Comparison of ENCODE assay signal across 8 cellular contexts in genomic region chr9:108953983-108954574, GRCh38. TPM values are rescaled to one million over a fixed set of nuclear protein-coding genes. Genes with fewer than 3 reads are reported as not detected.
A peak's percentile ranks its signal among the peaks of the same experiment; 100 is the strongest.
DNase-seq lines count a peak whose midpoint lies in the region; ATAC-seq and TF ChIP-seq lines count a peak whose summit lies in the region.

No MANE protein-coding gene starts in this region.

- CTCF ChIA-PET in Panc1 (lab: Charles Lee): interaction anchor here (0.6 to 0.8 kb wide), 4 partner anchors 9 to 191 kb away, joined by 3 read pairs; no protein-coding TSS in a partner anchor

- H3K36me3 ChIP-seq in Panc1 (ENCODE audit: control insufficient read depth, insufficient read depth, low read length): peaks cover 4% of the 10 kb centered on the region; the same call in 1 of the 2 replicates

- peaks cover 4% of the 10 kb centered on the region for H3K36me3 Mint-ChIP-seq in nephron (ENCODE audit: low read depth)

- no peaks in the 10 kb centered on the region for H3K27me3 Mint-ChIP-seq in nephron (ENCODE audit: low read depth)

- H3K27ac Mint-ChIP-seq in nephron: no peak overlapping the region

- DNase-seq in DMS153 treated with DMSO at 0.1 percent for 48 hours (lab: John Stamatoyannopoulos, UW; ENCODE audit: unreplicated experiment): peak; percentile 24
- no peak for DNase-seq in Panc1 (ENCODE audit: low read depth, low spot score)
- no peak for DNase-seq in epithelial cell of proximal tubule (ENCODE audit: low read depth)
- no peak for DNase-seq in cerebellar nuclear complex (lab: John Stamatoyannopoulos, UW)

- H3K4me1 Mint-ChIP-seq in nephron: peaks cover 11% of the 10 kb centered on the region

- H3K27me3 ChIP-seq in Panc1 (ENCODE audit: control insufficient read depth, insufficient read depth, low read length): no peaks in the 10 kb centered on the region

- intact Hi-C loops in Panc1 (cut with micrococcal nuclease; ENCODE audit: unreplicated experiment): no loop called here

- TF ChIP-seq CTCF in Panc1 (IDR thresholded peaks at IDR 0.05) (peak; percentile 66; the same call in 1 of the 2 replicates), epithelial cell of proximal tubule (conservative IDR thresholded peaks at IDR 0.05; ENCODE audit: low read depth, low read length) (peak; percentile 66), nephron (IDR thresholded peaks at IDR 0.05; ENCODE audit: unreplicated experiment in 3 of 3) (peak; percentile 63 to 86 (median 66))

- in situ Hi-C loops in Panc1 (cut with HindIII; ENCODE audit: low pct_unique_long_range_greater_than_20kb, low sequenced_read_pairs): no loop called here

- H3K4me1 ChIP-seq in Panc1 (ENCODE audit: control insufficient read depth, insufficient read depth, low read length): no peaks in the 10 kb centered on the region

- H3K4me3 Mint-ChIP-seq in nephron: no peak overlapping the region

- no peak overlapping the region for H3K27ac ChIP-seq in Panc1 (ENCODE audit: low read length)

- BruUV-seq in Panc1 (replicated peaks; lab: Mats Ljungman, UMichigan): no TSS peak

- ATAC-seq in HG03196 (IDR thresholded peaks at IDR 0.05; ENCODE audit: unreplicated experiment) (peak; percentile 58), Panc1 (no peak), HG03025 (IDR thresholded peaks at IDR 0.05; ENCODE audit: low FRiP score, unreplicated experiment) (no peak), GM18511 (IDR thresholded peaks at IDR 0.05; ENCODE audit: unreplicated experiment) (no peak)

- H3K4me3 ChIP-seq in Panc1 (ENCODE audit: low read depth in 2 of 2, low read length in 2 of 2): no peak overlapping the region
- no peak overlapping the region for H3K4me3 ChIP-seq in epithelial cell of proximal tubule (ENCODE audit: low read depth, low read length)

- no peaks in the 10 kb centered on the region for H3K9me3 ChIP-seq in Panc1 (ENCODE audit: control insufficient read depth, insufficient read depth, low read depth, low read length)

- no peaks in the 10 kb centered on the region for H3K9me3 Mint-ChIP-seq in nephron

- POLR2A ChIA-PET in Panc1 (lab: Charles Lee): no interaction called here

RNA-seq across cellular contexts. Expression of gene ABITRAM, which starts 19.9 kb away (rescaled TPM):
- 6.4 TPM for total RNA-seq in Panc1 (2021; ENCODE audit: unreplicated experiment)
- 5.1 TPM for polyA plus RNA-seq in Panc1 (2012; ENCODE audit: insufficient read length)
- total RNA-seq in epithelial cell of proximal tubule: 2.7 and 8.8 TPM in 2 replicates

RNA-seq across cellular contexts. Expression of gene ELP1, which starts 20.2 kb away (rescaled TPM):
- total RNA-seq in Panc1 (2021; ENCODE audit: unreplicated experiment) (17.1 TPM), epithelial cell of proximal tubule (19.8 and 22.2 TPM in 2 replicates)
- polyA plus RNA-seq in Panc1 (2012; ENCODE audit: insufficient read length): 17.5 TPM

RNA-seq across cellular contexts. Expression of gene CTNNAL1, which starts 59.2 kb away (rescaled TPM):
- total RNA-seq in Panc1 (2021; ENCODE audit: unreplicated experiment) (79.8 TPM), epithelial cell of proximal tubule (174 and 182 TPM in 2 replicates)
- polyA plus RNA-seq in Panc1 (2012; ENCODE audit: insufficient read length): 22.0 TPM
